1 cellular context compared by ENCODE assay signal in the genomic region with DNA sequence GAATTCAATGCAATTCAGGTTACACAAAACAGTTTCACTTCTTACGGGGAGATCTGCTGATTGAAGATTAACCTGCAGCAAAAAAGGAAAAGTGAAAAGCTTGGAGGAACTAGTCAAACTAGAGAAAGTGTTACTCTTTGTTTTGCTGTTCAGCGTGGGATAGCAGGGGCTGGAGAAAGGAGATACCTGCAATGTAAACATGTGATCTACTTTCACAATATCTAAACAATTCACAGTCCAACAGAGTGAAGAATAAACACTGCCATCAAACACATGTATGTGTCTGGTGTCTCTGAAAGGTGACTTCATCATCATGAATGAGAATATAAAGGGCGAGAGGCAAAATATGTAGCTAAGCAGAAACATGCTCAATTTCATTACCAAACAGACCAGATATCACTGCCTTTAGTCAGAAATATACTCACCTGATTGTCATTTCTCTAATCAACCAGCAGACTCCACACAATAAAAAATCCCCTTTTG.
TF ChIP-seq lines count a peak whose summit lies in the region.

No MANE protein-coding gene starts in this region.

TF ChIP-seq in HepG2, 621 proteins besides CTCF, POLR2A, EP300 and RAD21 (continued from another document and continues in another):
- TF ChIP-seq, protein P1, sequence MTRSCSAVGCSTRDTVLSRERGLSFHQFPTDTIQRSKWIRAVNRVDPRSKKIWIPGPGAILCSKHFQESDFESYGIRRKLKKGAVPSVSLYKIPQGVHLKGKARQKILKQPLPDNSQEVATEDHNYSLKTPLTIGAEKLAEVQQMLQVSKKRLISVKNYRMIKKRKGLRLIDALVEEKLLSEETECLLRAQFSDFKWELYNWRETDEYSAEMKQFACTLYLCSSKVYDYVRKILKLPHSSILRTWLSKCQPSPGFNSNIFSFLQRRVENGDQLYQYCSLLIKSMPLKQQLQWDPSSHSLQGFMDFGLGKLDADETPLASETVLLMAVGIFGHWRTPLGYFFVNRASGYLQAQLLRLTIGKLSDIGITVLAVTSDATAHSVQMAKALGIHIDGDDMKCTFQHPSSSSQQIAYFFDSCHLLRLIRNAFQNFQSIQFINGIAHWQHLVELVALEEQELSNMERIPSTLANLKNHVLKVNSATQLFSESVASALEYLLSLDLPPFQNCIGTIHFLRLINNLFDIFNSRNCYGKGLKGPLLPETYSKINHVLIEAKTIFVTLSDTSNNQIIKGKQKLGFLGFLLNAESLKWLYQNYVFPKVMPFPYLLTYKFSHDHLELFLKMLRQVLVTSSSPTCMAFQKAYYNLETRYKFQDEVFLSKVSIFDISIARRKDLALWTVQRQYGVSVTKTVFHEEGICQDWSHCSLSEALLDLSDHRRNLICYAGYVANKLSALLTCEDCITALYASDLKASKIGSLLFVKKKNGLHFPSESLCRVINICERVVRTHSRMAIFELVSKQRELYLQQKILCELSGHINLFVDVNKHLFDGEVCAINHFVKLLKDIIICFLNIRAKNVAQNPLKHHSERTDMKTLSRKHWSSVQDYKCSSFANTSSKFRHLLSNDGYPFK (CRISPR knock-in tag; IDR thresholded peaks at IDR 0.05; ENCODE audit: borderline replicate concordance), result no peak
- TF ChIP-seq, protein P2, sequence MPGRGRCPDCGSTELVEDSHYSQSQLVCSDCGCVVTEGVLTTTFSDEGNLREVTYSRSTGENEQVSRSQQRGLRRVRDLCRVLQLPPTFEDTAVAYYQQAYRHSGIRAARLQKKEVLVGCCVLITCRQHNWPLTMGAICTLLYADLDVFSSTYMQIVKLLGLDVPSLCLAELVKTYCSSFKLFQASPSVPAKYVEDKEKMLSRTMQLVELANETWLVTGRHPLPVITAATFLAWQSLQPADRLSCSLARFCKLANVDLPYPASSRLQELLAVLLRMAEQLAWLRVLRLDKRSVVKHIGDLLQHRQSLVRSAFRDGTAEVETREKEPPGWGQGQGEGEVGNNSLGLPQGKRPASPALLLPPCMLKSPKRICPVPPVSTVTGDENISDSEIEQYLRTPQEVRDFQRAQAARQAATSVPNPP (CRISPR knock-in tag; IDR thresholded peaks at IDR 0.05), result no peak
- TF ChIP-seq, protein P3, sequence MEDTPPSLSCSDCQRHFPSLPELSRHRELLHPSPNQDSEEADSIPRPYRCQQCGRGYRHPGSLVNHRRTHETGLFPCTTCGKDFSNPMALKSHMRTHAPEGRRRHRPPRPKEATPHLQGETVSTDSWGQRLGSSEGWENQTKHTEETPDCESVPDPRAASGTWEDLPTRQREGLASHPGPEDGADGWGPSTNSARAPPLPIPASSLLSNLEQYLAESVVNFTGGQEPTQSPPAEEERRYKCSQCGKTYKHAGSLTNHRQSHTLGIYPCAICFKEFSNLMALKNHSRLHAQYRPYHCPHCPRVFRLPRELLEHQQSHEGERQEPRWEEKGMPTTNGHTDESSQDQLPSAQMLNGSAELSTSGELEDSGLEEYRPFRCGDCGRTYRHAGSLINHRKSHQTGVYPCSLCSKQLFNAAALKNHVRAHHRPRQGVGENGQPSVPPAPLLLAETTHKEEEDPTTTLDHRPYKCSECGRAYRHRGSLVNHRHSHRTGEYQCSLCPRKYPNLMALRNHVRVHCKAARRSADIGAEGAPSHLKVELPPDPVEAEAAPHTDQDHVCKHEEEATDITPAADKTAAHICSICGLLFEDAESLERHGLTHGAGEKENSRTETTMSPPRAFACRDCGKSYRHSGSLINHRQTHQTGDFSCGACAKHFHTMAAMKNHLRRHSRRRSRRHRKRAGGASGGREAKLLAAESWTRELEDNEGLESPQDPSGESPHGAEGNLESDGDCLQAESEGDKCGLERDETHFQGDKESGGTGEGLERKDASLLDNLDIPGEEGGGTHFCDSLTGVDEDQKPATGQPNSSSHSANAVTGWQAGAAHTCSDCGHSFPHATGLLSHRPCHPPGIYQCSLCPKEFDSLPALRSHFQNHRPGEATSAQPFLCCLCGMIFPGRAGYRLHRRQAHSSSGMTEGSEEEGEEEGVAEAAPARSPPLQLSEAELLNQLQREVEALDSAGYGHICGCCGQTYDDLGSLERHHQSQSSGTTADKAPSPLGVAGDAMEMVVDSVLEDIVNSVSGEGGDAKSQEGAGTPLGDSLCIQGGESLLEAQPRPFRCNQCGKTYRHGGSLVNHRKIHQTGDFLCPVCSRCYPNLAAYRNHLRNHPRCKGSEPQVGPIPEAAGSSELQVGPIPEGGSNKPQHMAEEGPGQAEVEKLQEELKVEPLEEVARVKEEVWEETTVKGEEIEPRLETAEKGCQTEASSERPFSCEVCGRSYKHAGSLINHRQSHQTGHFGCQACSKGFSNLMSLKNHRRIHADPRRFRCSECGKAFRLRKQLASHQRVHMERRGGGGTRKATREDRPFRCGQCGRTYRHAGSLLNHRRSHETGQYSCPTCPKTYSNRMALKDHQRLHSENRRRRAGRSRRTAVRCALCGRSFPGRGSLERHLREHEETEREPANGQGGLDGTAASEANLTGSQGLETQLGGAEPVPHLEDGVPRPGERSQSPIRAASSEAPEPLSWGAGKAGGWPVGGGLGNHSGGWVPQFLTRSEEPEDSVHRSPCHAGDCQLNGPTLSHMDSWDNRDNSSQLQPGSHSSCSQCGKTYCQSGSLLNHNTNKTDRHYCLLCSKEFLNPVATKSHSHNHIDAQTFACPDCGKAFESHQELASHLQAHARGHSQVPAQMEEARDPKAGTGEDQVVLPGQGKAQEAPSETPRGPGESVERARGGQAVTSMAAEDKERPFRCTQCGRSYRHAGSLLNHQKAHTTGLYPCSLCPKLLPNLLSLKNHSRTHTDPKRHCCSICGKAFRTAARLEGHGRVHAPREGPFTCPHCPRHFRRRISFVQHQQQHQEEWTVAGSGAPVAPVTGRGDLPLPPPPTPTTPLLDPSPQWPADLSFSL (CRISPR knock-in tag; IDR thresholded peaks at IDR 0.05), result no peak
- TF ChIP-seq ZSCAN25 (CRISPR knock-in tag; IDR thresholded peaks at IDR 0.05) (no peak), CREB1 (IDR thresholded peaks at IDR 0.05) (no peak), CREB1 (CRISPR knock-in tag; IDR thresholded peaks at IDR 0.05) (peak; percentile 53; the same call in 1 of the 2 replicates), MAFF (IDR thresholded peaks at IDR 0.05; ENCODE audit: low read depth, low read length) (peak; percentile 27; the same call in 1 of the 2 replicates), SOX13 (IDR thresholded peaks at IDR 0.05) (peak; percentile 48; the same call in 1 of the 2 replicates), SOX13 (CRISPR knock-in tag; conservative IDR thresholded peaks at IDR 0.05 in 1 of 2, IDR thresholded peaks at IDR 0.05 in 1 of 2) (peak in 1 of 2 experiments; percentile 88; a peak in 2 of 4 replicates), EED (CRISPR knock-in tag; IDR thresholded peaks at IDR 0.05) (no peak), ZNF230 (CRISPR knock-in tag; IDR thresholded peaks at IDR 0.05) (no peak), TCF7 (IDR thresholded peaks at IDR 0.05; ENCODE audit: low read depth) (peak; percentile 36), ZNF530 (CRISPR knock-in tag; IDR thresholded peaks at IDR 0.05; ENCODE audit: low read depth) (no peak), ARHGAP35 (CRISPR knock-in tag; IDR thresholded peaks at IDR 0.05; ENCODE audit: borderline replicate concordance) (no peak), MTA1 (CRISPR knock-in tag; IDR thresholded peaks at IDR 0.05; ENCODE audit: borderline replicate concordance) (no peak), ZNF556 (CRISPR knock-in tag; IDR thresholded peaks at IDR 0.05; ENCODE audit: borderline replicate concordance) (no peak), ZSCAN20 (CRISPR knock-in tag; IDR thresholded peaks at IDR 0.05; ENCODE audit: borderline replicate concordance) (no peak), POGZ (CRISPR knock-in tag; IDR thresholded peaks at IDR 0.05) (peak; percentile 43; the same call in 1 of the 2 replicates), SOX6 (IDR thresholded peaks at IDR 0.05) (no peak), SOX6 (CRISPR knock-in tag; IDR thresholded peaks at IDR 0.05) (peak; percentile 92), ZNF75D (CRISPR knock-in tag; IDR thresholded peaks at IDR 0.05; ENCODE audit: borderline replicate concordance) (no peak), ZNF83 (CRISPR knock-in tag; IDR thresholded peaks at IDR 0.05; ENCODE audit: borderline replicate concordance) (no peak)
- TF ChIP-seq, protein P4, sequence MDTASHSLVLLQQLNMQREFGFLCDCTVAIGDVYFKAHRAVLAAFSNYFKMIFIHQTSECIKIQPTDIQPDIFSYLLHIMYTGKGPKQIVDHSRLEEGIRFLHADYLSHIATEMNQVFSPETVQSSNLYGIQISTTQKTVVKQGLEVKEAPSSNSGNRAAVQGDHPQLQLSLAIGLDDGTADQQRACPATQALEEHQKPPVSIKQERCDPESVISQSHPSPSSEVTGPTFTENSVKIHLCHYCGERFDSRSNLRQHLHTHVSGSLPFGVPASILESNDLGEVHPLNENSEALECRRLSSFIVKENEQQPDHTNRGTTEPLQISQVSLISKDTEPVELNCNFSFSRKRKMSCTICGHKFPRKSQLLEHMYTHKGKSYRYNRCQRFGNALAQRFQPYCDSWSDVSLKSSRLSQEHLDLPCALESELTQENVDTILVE (CRISPR knock-in tag; IDR thresholded peaks at IDR 0.05), result peak; percentile 21; the same call in 1 of the 2 replicates
- TF ChIP-seq, protein P5, sequence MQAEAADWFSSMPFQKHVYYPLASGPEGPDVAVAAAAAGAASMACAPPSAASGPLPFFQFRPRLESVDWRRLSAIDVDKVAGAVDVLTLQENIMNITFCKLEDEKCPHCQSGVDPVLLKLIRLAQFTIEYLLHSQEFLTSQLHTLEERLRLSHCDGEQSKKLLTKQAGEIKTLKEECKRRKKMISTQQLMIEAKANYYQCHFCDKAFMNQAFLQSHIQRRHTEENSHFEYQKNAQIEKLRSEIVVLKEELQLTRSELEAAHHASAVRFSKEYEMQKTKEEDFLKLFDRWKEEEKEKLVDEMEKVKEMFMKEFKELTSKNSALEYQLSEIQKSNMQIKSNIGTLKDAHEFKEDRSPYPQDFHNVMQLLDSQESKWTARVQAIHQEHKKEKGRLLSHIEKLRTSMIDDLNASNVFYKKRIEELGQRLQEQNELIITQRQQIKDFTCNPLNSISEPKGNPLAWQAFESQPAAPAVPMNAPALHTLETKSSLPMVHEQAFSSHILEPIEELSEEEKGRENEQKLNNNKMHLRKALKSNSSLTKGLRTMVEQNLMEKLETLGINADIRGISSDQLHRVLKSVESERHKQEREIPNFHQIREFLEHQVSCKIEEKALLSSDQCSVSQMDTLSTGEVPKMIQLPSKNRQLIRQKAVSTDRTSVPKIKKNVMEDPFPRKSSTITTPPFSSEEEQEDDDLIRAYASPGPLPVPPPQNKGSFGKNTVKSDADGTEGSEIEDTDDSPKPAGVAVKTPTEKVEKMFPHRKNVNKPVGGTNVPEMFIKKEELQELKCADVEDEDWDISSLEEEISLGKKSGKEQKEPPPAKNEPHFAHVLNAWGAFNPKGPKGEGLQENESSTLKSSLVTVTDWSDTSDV (CRISPR knock-in tag; IDR thresholded peaks at IDR 0.05), result no peak
- TF ChIP-seq, protein P6, sequence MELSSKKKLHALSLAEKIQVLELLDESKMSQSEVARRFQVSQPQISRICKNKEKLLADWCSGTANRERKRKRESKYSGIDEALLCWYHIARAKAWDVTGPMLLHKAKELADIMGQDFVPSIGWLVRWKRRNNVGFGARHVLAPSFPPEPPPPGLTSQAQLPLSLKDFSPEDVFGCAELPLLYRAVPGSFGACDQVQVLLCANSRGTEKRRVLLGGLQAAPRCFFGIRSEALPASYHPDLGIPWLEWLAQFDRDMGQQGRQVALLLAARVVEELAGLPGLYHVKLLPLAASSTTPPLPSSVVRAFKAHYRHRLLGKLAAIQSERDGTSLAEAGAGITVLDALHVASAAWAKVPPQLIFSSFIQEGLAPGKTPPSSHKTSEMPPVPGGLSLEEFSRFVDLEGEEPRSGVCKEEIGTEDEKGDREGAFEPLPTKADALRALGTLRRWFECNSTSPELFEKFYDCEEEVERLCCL (CRISPR knock-in tag; IDR thresholded peaks at IDR 0.05; ENCODE audit: borderline replicate concordance), result no peak
- TF ChIP-seq, protein P7, sequence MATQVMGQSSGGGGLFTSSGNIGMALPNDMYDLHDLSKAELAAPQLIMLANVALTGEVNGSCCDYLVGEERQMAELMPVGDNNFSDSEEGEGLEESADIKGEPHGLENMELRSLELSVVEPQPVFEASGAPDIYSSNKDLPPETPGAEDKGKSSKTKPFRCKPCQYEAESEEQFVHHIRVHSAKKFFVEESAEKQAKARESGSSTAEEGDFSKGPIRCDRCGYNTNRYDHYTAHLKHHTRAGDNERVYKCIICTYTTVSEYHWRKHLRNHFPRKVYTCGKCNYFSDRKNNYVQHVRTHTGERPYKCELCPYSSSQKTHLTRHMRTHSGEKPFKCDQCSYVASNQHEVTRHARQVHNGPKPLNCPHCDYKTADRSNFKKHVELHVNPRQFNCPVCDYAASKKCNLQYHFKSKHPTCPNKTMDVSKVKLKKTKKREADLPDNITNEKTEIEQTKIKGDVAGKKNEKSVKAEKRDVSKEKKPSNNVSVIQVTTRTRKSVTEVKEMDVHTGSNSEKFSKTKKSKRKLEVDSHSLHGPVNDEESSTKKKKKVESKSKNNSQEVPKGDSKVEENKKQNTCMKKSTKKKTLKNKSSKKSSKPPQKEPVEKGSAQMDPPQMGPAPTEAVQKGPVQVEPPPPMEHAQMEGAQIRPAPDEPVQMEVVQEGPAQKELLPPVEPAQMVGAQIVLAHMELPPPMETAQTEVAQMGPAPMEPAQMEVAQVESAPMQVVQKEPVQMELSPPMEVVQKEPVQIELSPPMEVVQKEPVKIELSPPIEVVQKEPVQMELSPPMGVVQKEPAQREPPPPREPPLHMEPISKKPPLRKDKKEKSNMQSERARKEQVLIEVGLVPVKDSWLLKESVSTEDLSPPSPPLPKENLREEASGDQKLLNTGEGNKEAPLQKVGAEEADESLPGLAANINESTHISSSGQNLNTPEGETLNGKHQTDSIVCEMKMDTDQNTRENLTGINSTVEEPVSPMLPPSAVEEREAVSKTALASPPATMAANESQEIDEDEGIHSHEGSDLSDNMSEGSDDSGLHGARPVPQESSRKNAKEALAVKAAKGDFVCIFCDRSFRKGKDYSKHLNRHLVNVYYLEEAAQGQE (IDR thresholded peaks at IDR 0.05; ENCODE audit: borderline replicate concordance in 1 of 2, low read depth in 1 of 2, low read length in 2 of 2), result no peak
